19 cellular contexts compared by ENCODE assay signal in genomic region chr14:75140620-75141019, GRCh38.
"Had no signal": no experiment of that assay in that cellular context is flagged by ENCODE, and none has a peak within 500 bp of the region (broad histone marks: within the 10 kb centered on the region; RNA-seq: fewer than 3 reads in every experiment).

No MANE protein-coding gene starts in this region.

- H3K9me3 Mint-ChIP-seq: activated CD4-positive, alpha-beta memory T cell treated with anti-CD3 and anti-CD28 coated beads, Interleukin-2, amount 10 ng/mL, durations not matched to agents 7 days and 5 days; activated naive CD4-positive, alpha-beta T cell treated with anti-CD3 and anti-CD28 coated beads, Interleukin-2, amount 50 U/mL, for 24 hours; activated T-cell treated with anti-CD3 and anti-CD28 coated beads, Interleukin-2, amount 50 U/mL, for 24 hours; stimulated activated naive B cell treated with anti-CD40 and anti-IgM and Interleukin-4, amounts not matched to agents 10 μg/mL and 1 μg/mL and 100 μg/mL, for 72 hours; T-cell had no signal

- H3K27me3 Mint-ChIP-seq: activated CD4-positive, alpha-beta memory T cell treated with anti-CD3 and anti-CD28 coated beads, Interleukin-2, amount 10 ng/mL, durations not matched to agents 7 days and 5 days; activated naive CD4-positive, alpha-beta T cell treated with anti-CD3 and anti-CD28 coated beads, Interleukin-2, amount 50 U/mL, for 24 hours; activated T-cell treated with anti-CD3 and anti-CD28 coated beads, Interleukin-2, amount 50 U/mL, for 24 hours; stimulated activated naive B cell treated with anti-CD40 and anti-IgM and Interleukin-4, amounts not matched to agents 10 μg/mL and 1 μg/mL and 100 μg/mL, for 72 hours; T-cell had no signal

- H3K27ac Mint-ChIP-seq: activated CD4-positive, alpha-beta memory T cell treated with anti-CD3 and anti-CD28 coated beads, Interleukin-2, amount 10 ng/mL, durations not matched to agents 7 days and 5 days had no signal

- H3K9me3 ChIP-seq: neutrophil, thyroid gland, uterus had no signal

- H3K27me3 ChIP-seq: neutrophil, thyroid gland, uterus had no signal

- ATAC-seq: left lobe of liver had no signal

- DNase-seq: activated CD4-positive, alpha-beta memory T cell treated with anti-CD3 and anti-CD28 coated beads, Interleukin-2, amount 10 ng/mL, durations not matched to agents 7 days and 5 days; activated CD4-positive, alpha-beta T cell treated with anti-CD3 and anti-CD28 coated beads for 1 hour; activated effector memory CD4-positive, alpha-beta T cell treated with Interleukin-2 at 50 U/mL for 16 hours; activated T-cell treated with anti-CD3 and anti-CD28 coated beads, Interleukin-2, amount 50 U/mL, for 24 hours; amniotic stem cell; central memory CD4-positive, alpha-beta T cell; effector CD8-positive, alpha-beta T cell; head of caudate nucleus; stimulated activated naive B cell treated with anti-CD40 and anti-IgM and Interleukin-4, amounts not matched to agents 10 μg/mL and 1 μg/mL and 100 μg/mL, for 72 hours; T1000; thyroid gland; uterus had no signal

- H3K36me3 ChIP-seq: neutrophil, uterus had no signal

- H3K4me3 ChIP-seq: coronary artery, thyroid gland, uterus had no signal

- H3K4me3 Mint-ChIP-seq: activated CD4-positive, alpha-beta memory T cell treated with anti-CD3 and anti-CD28 coated beads, Interleukin-2, amount 10 ng/mL, durations not matched to agents 7 days and 5 days; activated T-cell treated with anti-CD3 and anti-CD28 coated beads, Interleukin-2, amount 50 U/mL, for 24 hours; stimulated activated naive B cell treated with anti-CD40 and anti-IgM and Interleukin-4, amounts not matched to agents 10 μg/mL and 1 μg/mL and 100 μg/mL, for 72 hours; T-cell had no signal

- H3K27ac ChIP-seq: epithelial cell of prostate, uterus had no signal

- FAIRE-seq: frontal cortex had no signal
